ENCODE assay signal across 23 cellular contexts in genomic region chr6:123017313-123017712, GRCh38. TPM values are rescaled to one million over a fixed set of nuclear protein-coding genes. Genes with fewer than 3 reads are reported as not detected.
"Had no signal": no experiment of that assay in that cellular context is flagged by ENCODE, and none has a peak within 500 bp of the region (broad histone marks: within the 10 kb centered on the region; RNA-seq: fewer than 3 reads in every experiment).

No MANE protein-coding gene starts in this region.

- H3K4me3 Mint-ChIP-seq: activated CD4-positive, alpha-beta memory T cell treated with anti-CD3 and anti-CD28 coated beads, Interleukin-2, amount 10 ng/mL, durations not matched to agents 7 days and 5 days; activated CD4-positive, alpha-beta T cell treated with anti-CD3 and anti-CD28 coated beads, Interleukin-2, amount 10 ng/mL, durations not matched to agents 7 days and 5 days; activated naive CD4-positive, alpha-beta T cell treated with anti-CD3 and anti-CD28 coated beads, Interleukin-2, amount 10 ng/mL, durations not matched to agents 7 days and 5 days; activated naive CD8-positive, alpha-beta T cell treated with anti-CD3 and anti-CD28 coated beads for 36 hours; activated T-helper 17 cell treated with anti-CD3 and anti-CD28 coated beads, Interleukin-2, amount 50 U/mL, for 72 hours had no signal

- DNase-seq: activated CD4-positive, alpha-beta memory T cell treated with anti-CD3 and anti-CD28 coated beads, Interleukin-2, amount 10 ng/mL, durations not matched to agents 7 days and 5 days; activated CD4-positive, alpha-beta T cell treated with anti-CD3 and anti-CD28 coated beads, Interleukin-2, amount 10 ng/mL, durations not matched to agents 7 days and 5 days; activated CD4-positive, CD25-positive, alpha-beta regulatory T cell; activated gamma-delta T cell; activated naive CD4-positive, alpha-beta T cell treated with anti-CD3 and anti-CD28 coated beads, Interleukin-2, amount 10 ng/mL, durations not matched to agents 7 days and 5 days; activated naive CD8-positive, alpha-beta T cell treated with anti-CD3 and anti-CD28 coated beads for 36 hours; activated T-cell treated with anti-CD3 and anti-CD28 coated beads for 4 hours; activated T-cell treated with anti-CD3 and anti-CD28 coated beads, Interleukin-2, amount 50 U/mL, for 48 hours; central memory CD4-positive, alpha-beta T cell; Karpas-422; NCI-H510A treated with DMSO at 0.1 percent for 48 hours; NK-92 treated with Interleukin-12 subunit alpha and Interleukin-12 subunit beta, amount 100 ng/mL, for 24 hours; OCI-M1; Peyer's patch; Right ventricle myocardium superior; SJCRH30; SK-N-SH; T-helper 1 cell had no signal

- ATAC-seq: activated T-helper 17 cell treated with anti-CD3 and anti-CD28 coated beads, Interleukin-2, amount 50 U/mL, for 72 hours had no signal

- H3K9me3 Mint-ChIP-seq: activated naive CD4-positive, alpha-beta T cell treated with anti-CD3 and anti-CD28 coated beads, Interleukin-2, amount 10 ng/mL, durations not matched to agents 7 days and 5 days; activated naive CD8-positive, alpha-beta T cell treated with anti-CD3 and anti-CD28 coated beads for 36 hours had no signal

- H3K4me1 Mint-ChIP-seq: activated CD4-positive, alpha-beta memory T cell treated with anti-CD3 and anti-CD28 coated beads, Interleukin-2, amount 10 ng/mL, durations not matched to agents 7 days and 5 days; activated CD4-positive, alpha-beta T cell treated with anti-CD3 and anti-CD28 coated beads, Interleukin-2, amount 10 ng/mL, durations not matched to agents 7 days and 5 days; activated naive CD4-positive, alpha-beta T cell treated with anti-CD3 and anti-CD28 coated beads, Interleukin-2, amount 10 ng/mL, durations not matched to agents 7 days and 5 days; activated naive CD8-positive, alpha-beta T cell treated with anti-CD3 and anti-CD28 coated beads for 36 hours; activated T-helper 17 cell treated with anti-CD3 and anti-CD28 coated beads, Interleukin-2, amount 50 U/mL, for 72 hours had no signal

- H3K27me3 Mint-ChIP-seq: activated CD4-positive, alpha-beta memory T cell treated with anti-CD3 and anti-CD28 coated beads, Interleukin-2, amount 10 ng/mL, durations not matched to agents 7 days and 5 days; activated CD4-positive, alpha-beta T cell treated with anti-CD3 and anti-CD28 coated beads, Interleukin-2, amount 10 ng/mL, durations not matched to agents 7 days and 5 days; activated naive CD4-positive, alpha-beta T cell treated with anti-CD3 and anti-CD28 coated beads, Interleukin-2, amount 10 ng/mL, durations not matched to agents 7 days and 5 days; activated T-helper 17 cell treated with anti-CD3 and anti-CD28 coated beads, Interleukin-2, amount 50 U/mL, for 72 hours had no signal

- H3K27ac Mint-ChIP-seq: activated CD4-positive, alpha-beta memory T cell treated with anti-CD3 and anti-CD28 coated beads, Interleukin-2, amount 10 ng/mL, durations not matched to agents 7 days and 5 days; activated CD4-positive, alpha-beta T cell treated with anti-CD3 and anti-CD28 coated beads, Interleukin-2, amount 10 ng/mL, durations not matched to agents 7 days and 5 days; activated naive CD4-positive, alpha-beta T cell treated with anti-CD3 and anti-CD28 coated beads, Interleukin-2, amount 10 ng/mL, durations not matched to agents 7 days and 5 days; activated naive CD8-positive, alpha-beta T cell treated with anti-CD3 and anti-CD28 coated beads for 36 hours; activated T-helper 17 cell treated with anti-CD3 and anti-CD28 coated beads, Interleukin-2, amount 50 U/mL, for 72 hours had no signal

- H3K36me3 Mint-ChIP-seq: activated naive CD4-positive, alpha-beta T cell treated with anti-CD3 and anti-CD28 coated beads, Interleukin-2, amount 10 ng/mL, durations not matched to agents 7 days and 5 days; activated naive CD8-positive, alpha-beta T cell treated with anti-CD3 and anti-CD28 coated beads for 36 hours had no signal

RNA-seq across cellular contexts. Expression of gene CLVS2, which starts 21.3 kb away (rescaled TPM):
- total RNA-seq: activated CD4-positive, alpha-beta memory T cell treated with anti-CD3 and anti-CD28 coated beads, Interleukin-2, amount 10 ng/mL, durations not matched to agents 7 days and 5 days; activated CD4-positive, alpha-beta T cell treated with anti-CD3 and anti-CD28 coated beads, Interleukin-2, amount 10 ng/mL, durations not matched to agents 7 days and 5 days; activated CD8-positive, alpha-beta memory T cell treated with anti-CD3 and anti-CD28 coated beads for 36 hours; activated naive CD8-positive, alpha-beta T cell treated with anti-CD3 and anti-CD28 coated beads for 36 hours; activated T-helper 17 cell treated with anti-CD3 and anti-CD28 coated beads, Interleukin-2, amount 50 U/mL, for 72 hours; breast epithelium; SJCRH30; T-helper 2 cell treated with Interferon-gamma antibody and Interleukin-4, amounts not matched to agents 100 ng/mL and 5 ng/mL, for 36 hours had no signal
- polyA plus RNA-seq: adipose tissue had no signal
